7 cellular contexts compared by ENCODE assay signal in the genomic region with DNA sequence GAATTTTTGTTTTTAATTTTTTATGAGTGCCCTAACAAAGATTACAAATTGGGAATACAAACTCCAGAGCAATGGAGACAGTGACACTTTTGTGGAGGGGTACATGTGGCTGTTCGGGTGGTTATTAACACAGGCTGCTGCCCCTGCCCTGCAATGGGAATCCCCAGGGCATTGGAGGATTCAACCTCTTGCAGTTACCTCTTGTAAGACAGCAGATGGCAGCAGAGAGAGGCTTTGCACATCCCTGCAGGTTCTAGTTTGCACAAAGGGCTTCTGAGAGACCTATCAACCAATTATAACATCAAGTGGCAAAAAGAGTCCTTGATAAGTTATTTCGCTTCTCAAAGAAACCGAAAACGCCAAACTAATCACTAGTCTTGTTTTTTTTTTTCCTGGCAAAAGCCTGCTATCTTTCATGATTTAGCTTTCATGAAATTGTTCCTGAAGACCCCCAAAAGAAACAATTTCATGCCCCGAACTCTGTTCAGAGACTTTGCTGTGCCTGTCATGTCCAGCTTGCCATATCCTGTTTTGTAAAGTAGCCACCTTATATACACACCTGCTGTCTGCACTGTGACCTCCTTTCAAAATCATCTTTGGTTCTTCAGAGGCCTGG. TPM values are rescaled to one million over a fixed set of nuclear protein-coding genes. Genes with fewer than 3 reads are reported as not detected.
DNase-seq lines count a peak whose midpoint lies in the region; FAIRE-seq and TF ChIP-seq lines count a peak whose summit lies in the region.

No MANE protein-coding gene starts in this region.

- H3K4me3 ChIP-seq in NB4 (ENCODE audit: low read depth, low read length): no peak overlapping the region

- FAIRE-seq in H54 (lab: Jason Lieb, UNC): no peak

- no peaks in the 10 kb centered on the region for H3K9me3 Mint-ChIP-seq in brain

- H3K27ac Mint-ChIP-seq in brain: peak overlapping the region in 1 of 5 experiments; percentile 75

- H3K4me1 Mint-ChIP-seq in brain: peaks cover 11% of the 10 kb centered on the region

- peaks cover 17% of the 10 kb centered on the region for H3K27me3 Mint-ChIP-seq in brain

- no peaks in the 10 kb centered on the region for H3K36me3 Mint-ChIP-seq in brain

- peak; percentile 87 for DNase-seq in GM10266 (ENCODE audit: extremely low spot score)
- DNase-seq in H54 (ENCODE audit: insufficient read length, low spot score): peak; percentile 56
- peak; percentile 88 for DNase-seq in NB4 (ENCODE audit: low read depth)
- peak; percentile 76 for DNase-seq in SK-N-DZ (ENCODE audit: low spot score)
- peak; percentile 84 for DNase-seq in iPS-NIHi7 (ENCODE audit: extremely low spot score)
- DNase-seq in stimulated activated CD4-positive, alpha-beta T cell treated with anti-CD3 and anti-CD28 coated beads, Interleukin-15, amount 100 ng/mL, for 24 hours: peak; percentile 50

- H3K4me3 Mint-ChIP-seq in brain: no peak overlapping the region

- TF ChIP-seq POLR2A in H54 (IDR thresholded peaks at IDR 0.05; ENCODE audit: low read depth, low read length): no peak
- no peak for TF ChIP-seq POLR2A in NB4 (IDR thresholded peaks at IDR 0.05; ENCODE audit: extremely low read depth, insufficient read length)

- TF ChIP-seq CTCF in GM10266 (IDR thresholded peaks at IDR 0.05; ENCODE audit: control insufficient read depth, insufficient read depth, low read depth, missing control alignments) (peak; percentile 81), NB4 (IDR thresholded peaks at IDR 0.05; ENCODE audit: low read depth, low read length) (peak; percentile 89), brain (conservative IDR thresholded peaks at IDR 0.05) (peak; percentile 78 to 86)

RNA-seq across cellular contexts. Expression of gene GJB2, which starts 10.4 kb away (rescaled TPM):
- not detected in 2 replicates for polyA plus RNA-seq in SK-N-DZ (2014; cell fraction: cytosol; rRNA removed)
- polyA plus RNA-seq in SK-N-DZ (2014; cell fraction: nucleus; rRNA removed): not detected in 2 replicates
- 1.0 TPM for polyA plus RNA-seq in brain (ENCODE audit: insufficient read depth, low read depth, low replicate concordance)

RNA-seq across cellular contexts. Expression of gene GJA3, which starts 21.5 kb away (rescaled TPM):
- not detected in 2 replicates for polyA plus RNA-seq in SK-N-DZ (2014; cell fraction: cytosol; rRNA removed)
- not detected in 2 replicates for polyA plus RNA-seq in SK-N-DZ (2014; cell fraction: nucleus; rRNA removed)
- polyA plus RNA-seq in brain (ENCODE audit: insufficient read depth, low read depth, low replicate concordance): not detected

RNA-seq across cellular contexts. Expression of gene GJB6, which starts 49.8 kb away (rescaled TPM):
- polyA plus RNA-seq in SK-N-DZ (2014; cell fraction: cytosol; rRNA removed): not detected in 2 replicates
- not detected in 2 replicates for polyA plus RNA-seq in SK-N-DZ (2014; cell fraction: nucleus; rRNA removed)
- 15.4 TPM for polyA plus RNA-seq in brain (ENCODE audit: insufficient read depth, low read depth, low replicate concordance)
